9 cellular contexts compared by ENCODE assay signal in the genomic region with DNA sequence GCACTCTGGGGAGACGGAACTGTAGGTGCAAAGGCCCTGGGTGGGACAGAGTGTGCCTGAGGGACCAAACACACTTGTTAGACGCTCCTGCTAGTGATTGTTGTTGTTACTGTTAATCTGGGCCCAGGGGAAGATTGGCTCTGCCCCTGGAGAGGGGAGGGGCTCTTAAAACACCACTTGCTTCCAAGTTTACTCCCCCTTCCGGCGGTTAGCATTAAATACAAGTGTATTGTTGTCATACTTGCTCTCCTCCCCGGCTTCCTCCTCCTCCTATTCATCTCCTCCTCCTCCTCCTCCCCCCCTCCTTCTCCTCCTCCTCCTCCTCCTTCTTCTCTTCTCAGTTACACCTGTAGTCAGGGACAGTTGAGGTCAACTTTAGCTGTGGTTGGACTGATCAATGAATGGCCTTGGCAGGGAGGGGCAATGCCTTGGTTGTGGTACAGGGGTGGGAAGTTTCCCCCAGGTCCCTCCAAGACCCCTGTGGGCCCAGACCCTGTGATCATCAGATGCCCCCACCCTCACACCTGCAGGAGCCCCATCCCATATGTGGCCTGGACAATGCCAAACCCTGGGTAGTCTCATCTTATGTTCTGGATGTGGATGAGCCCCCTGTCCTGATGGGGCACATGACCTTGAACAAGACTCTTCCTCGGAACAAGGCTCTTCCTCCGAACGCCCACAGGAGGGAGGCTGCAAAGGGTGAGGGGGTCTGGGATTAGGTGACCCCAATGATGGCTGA.
DNase-seq lines count a peak whose midpoint lies in the region; ATAC-seq, FAIRE-seq and TF ChIP-seq lines count a peak whose summit lies in the region.
"Had no signal": no experiment of that assay in that cellular context is flagged by ENCODE, and none has a peak within 500 bp of the region (broad histone marks: within the 10 kb centered on the region; RNA-seq: fewer than 3 reads in every experiment).

No MANE protein-coding gene starts in this region.

- CTCF ChIA-PET in GM12878 (lab: Yijun Ruan, JAX): no interaction called here

- no peaks in the 10 kb centered on the region; the same call in 2 of the 3 replicates for H3K9me3 ChIP-seq in GM12878 (replicated peaks; ENCODE audit: control insufficient read depth, insufficient read depth, low read length)

- RAD21 ChIA-PET in GM12878 (lab: Charles Lee; ENCODE audit: unreplicated experiment): no interaction called here

- no peak overlapping the region for H2AFZ ChIP-seq in GM12878 (ENCODE audit: control insufficient read depth, low read depth, low read length)

- POLR2A ChIA-PET in GM12878 (lab: Charles Lee): no interaction called here

- H4K20me1 ChIP-seq in GM12878 (ENCODE audit: control insufficient read depth, insufficient read depth): no peaks in the 10 kb centered on the region

- no TSS peak for BruUV-seq in GM12878 (replicated peaks; lab: Mats Ljungman, UMichigan)

- WGBS in GM12878 (ENCODE audit: insufficient coverage, insufficient replicate concordance, low lambda C conversion rate, missing lambda C conversion rate): 3% methylated on average over 8 of the region's 8 CpGs

- no peaks in the 10 kb centered on the region for H3K4me1 ChIP-seq in GM12878 (ENCODE audit: control insufficient read depth, insufficient read depth, low read length)

- TF ChIP-seq EP300 in GM12878 (IDR thresholded peaks at IDR 0.05; ENCODE audit: borderline replicate concordance in 1 of 2, control insufficient read depth in 1 of 2, low read depth in 2 of 2, low read length in 2 of 2): no peak

- H3K27ac ChIP-seq in GM12878 (ENCODE audit: control insufficient read depth, insufficient read depth): no peak overlapping the region
- H3K27ac ChIP-seq: C4-2B had no signal

- no peak overlapping the region for H3K4me3 ChIP-seq in GM12878

- DNase-seq in NCI-H2107 treated with DMSO at 0.1 percent for 48 hours (lab: John Stamatoyannopoulos, UW; ENCODE audit: unreplicated experiment) (peak; percentile 29), NCI-H2107 (lab: John Stamatoyannopoulos, UW) (no peak), NCI-H1436 (lab: John Stamatoyannopoulos, UW) (peak; percentile 87), GM12878 (ENCODE audit: low read depth, low spot score) (no peak), kidney tubule cell (ENCODE audit: low spot score) (peak; percentile 49), NCI-H774 (lab: John Stamatoyannopoulos, UW) (no peak), medulla oblongata (ENCODE audit: extremely low spot score) (no peak)

- no peaks in the 10 kb centered on the region; a peak in 1 of 4 replicates for H3K27me3 ChIP-seq in GM12878 (replicated peaks in 1 of 2; ENCODE audit: control insufficient read depth in 2 of 2, insufficient read depth in 2 of 2, low read length in 1 of 2)

- SMC1A ChIA-PET in GM12878 (lab: Charles Lee; ENCODE audit: uncharacterized antibody, unreplicated experiment): no interaction called here

- intact Hi-C loops in GM12878 (cut with micrococcal nuclease; ENCODE audit: unreplicated experiment): no loop called here

- no peak for TF ChIP-seq RAD21 in GM12878 (IDR thresholded peaks at IDR 0.05; ENCODE audit: insufficient read depth, low read depth, low read length)

- H3K79me2 ChIP-seq in GM12878 (ENCODE audit: control insufficient read depth, insufficient read depth, low read length): no peaks in the 10 kb centered on the region

- ATAC-seq in GM12878 (peak; percentile 62), HG03565 (IDR thresholded peaks at IDR 0.05; ENCODE audit: unreplicated experiment) (no peak)

- no peak overlapping the region for H3K4me2 ChIP-seq in GM12878 (ENCODE audit: control insufficient read depth, insufficient read depth)

- H3K36me3 ChIP-seq in GM12878 (ENCODE audit: control insufficient read depth in 2 of 2, insufficient read depth in 2 of 2, low read length in 1 of 2): no peaks in the 10 kb centered on the region

- no peak for FAIRE-seq in GM12878 (lab: Jason Lieb, UNC)

- TF ChIP-seq CTCF in GM12878 (IDR thresholded peaks at IDR 0.05 in 2 of 3, conservative IDR thresholded peaks at IDR 0.05 in 1 of 3; ENCODE audit: control insufficient read depth in 2 of 3, extremely low read depth in 1 of 3, insufficient read depth in 1 of 3, low read depth in 3 of 3, low read length in 3 of 3): peak; percentile 21 to 31 (median 26); a peak in 4 of 6 replicates

- TF ChIP-seq POLR2A in GM12878 (IDR thresholded peaks at IDR 0.05; ENCODE audit: low read depth, low read length): no peak

- in situ Hi-C loops in GM12878 (cut with MboI): loop anchor here (5.0 kb wide), 1 partner anchor 919 kb away; no protein-coding TSS in a partner anchor

- H3K9ac ChIP-seq in GM12878 (ENCODE audit: control insufficient read depth, insufficient read depth, low read length): no peak overlapping the region

TF ChIP-seq in GM12878, 131 proteins besides CTCF, POLR2A, EP300 and RAD21:
- no peak for TF ChIP-seq EED (IDR thresholded peaks at IDR 0.05; ENCODE audit: low read depth)
- no peak for TF ChIP-seq RUNX3 (IDR thresholded peaks at IDR 0.05; ENCODE audit: low read length)
- no peak for TF ChIP-seq SREBF2 (IDR thresholded peaks at IDR 0.05; ENCODE audit: low read length)
- no peak for TF ChIP-seq SIN3A (IDR thresholded peaks at IDR 0.05; ENCODE audit: low read depth, low read length)
TF ChIP-seq in GM12878: peak in this region for 0.

Comparison
In these comparisons a context has a peak if more than half of its experiments do, and no peak if none do; other contexts are left out.
1. DNase-seq: peak in NCI-H2107 treated with DMSO at 0.1 percent for 48 hours (single experiment), NCI-H1436 (single experiment) and kidney tubule cell (single experiment); none in NCI-H2107 (single experiment), GM12878 (single experiment), NCI-H774 (single experiment) and medulla oblongata (single experiment).